ENCODE assay signal across 1 cellular context in the genomic region with DNA sequence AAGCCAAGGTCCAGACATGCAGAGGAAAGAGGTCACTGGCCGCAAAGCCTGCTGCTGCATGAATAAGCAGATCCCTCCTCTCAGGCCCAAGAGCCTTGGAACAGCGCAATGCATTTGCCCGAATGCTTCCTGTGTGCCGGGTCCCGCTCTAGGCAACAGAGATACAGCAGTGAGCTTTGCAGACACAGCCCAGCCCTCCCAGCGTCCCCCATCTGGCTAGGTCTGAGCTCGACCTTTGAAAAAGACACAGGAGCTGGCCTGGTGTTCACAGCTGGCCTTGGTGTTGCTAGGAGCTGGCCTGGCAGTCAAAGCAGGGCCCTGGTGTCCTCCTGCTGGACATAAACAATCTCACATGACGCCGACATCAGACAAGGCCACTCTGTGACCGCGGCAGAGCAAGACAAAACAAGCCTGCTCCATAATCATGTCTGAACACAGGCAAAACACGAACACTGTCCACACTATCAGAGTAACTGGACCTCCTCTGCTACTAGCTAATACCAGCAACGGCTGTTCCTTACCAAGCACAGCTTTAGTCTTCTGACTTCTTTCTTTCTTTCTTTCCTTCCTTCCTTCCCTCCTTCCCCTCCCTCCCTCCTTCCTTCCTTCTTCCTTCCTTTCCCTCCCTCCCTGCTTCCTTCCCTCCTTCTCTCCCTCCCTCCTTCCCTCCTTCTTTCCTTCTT.
A peak's percentile ranks its signal among the peaks of the same experiment; 100 is the strongest.
TF ChIP-seq lines count a peak whose summit lies in the region.

No MANE protein-coding gene starts in this region.

TF ChIP-seq in K562, 482 proteins besides CTCF, POLR2A, EP300 and RAD21 (continued from another document and continues in another):
- TF ChIP-seq, protein P1, sequence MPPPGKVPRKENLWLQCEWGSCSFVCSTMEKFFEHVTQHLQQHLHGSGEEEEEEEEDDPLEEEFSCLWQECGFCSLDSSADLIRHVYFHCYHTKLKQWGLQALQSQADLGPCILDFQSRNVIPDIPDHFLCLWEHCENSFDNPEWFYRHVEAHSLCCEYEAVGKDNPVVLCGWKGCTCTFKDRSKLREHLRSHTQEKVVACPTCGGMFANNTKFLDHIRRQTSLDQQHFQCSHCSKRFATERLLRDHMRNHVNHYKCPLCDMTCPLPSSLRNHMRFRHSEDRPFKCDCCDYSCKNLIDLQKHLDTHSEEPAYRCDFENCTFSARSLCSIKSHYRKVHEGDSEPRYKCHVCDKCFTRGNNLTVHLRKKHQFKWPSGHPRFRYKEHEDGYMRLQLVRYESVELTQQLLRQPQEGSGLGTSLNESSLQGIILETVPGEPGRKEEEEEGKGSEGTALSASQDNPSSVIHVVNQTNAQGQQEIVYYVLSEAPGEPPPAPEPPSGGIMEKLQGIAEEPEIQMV (tag; conservative IDR thresholded peaks at IDR 0.05; ENCODE audit: low read depth) = peak; percentile 73; the same call in 1 of the 2 replicates
- TF ChIP-seq NFRKB (IDR thresholded peaks at IDR 0.05; ENCODE audit: low read depth) (peak; percentile 66; the same call in 1 of the 2 replicates), JUND (IDR thresholded peaks at IDR 0.05; ENCODE audit: borderline replicate concordance, low read depth, low read length) (no peak), JUND (tag; IDR thresholded peaks at IDR 0.05; ENCODE audit: borderline replicate concordance, low read depth, low read length) (peak; percentile 10; the same call in 2 of the 3 replicates), OTX1 (CRISPR knock-in tag; IDR thresholded peaks at IDR 0.05) (peak; percentile 90), ZNF79 (CRISPR knock-in tag; IDR thresholded peaks at IDR 0.05; ENCODE audit: low read depth) (no peak), RBFOX2 (IDR thresholded peaks at IDR 0.05; ENCODE audit: low read depth, low read length) (peak; percentile 56), ELF4 (CRISPR knock-in tag; IDR thresholded peaks at IDR 0.05) (peak; percentile 94), ZNF12 (CRISPR knock-in tag; IDR thresholded peaks at IDR 0.05) (0 out of 2 replicates have a peak, but pooled peaks have one; percentile 33), TRIM24 (IDR thresholded peaks at IDR 0.05) (peak in 1 of 2 experiments; percentile 42; a peak in 1 of 4 replicates), GATA2 (CRISPR knock-in tag; IDR thresholded peaks at IDR 0.05) (no peak), DNMT1 (IDR thresholded peaks at IDR 0.05) (peak; percentile 29; the same call in 1 of the 2 replicates), SMARCA4 (IDR thresholded peaks at IDR 0.05) (peak; percentile 50; the same call in 1 of the 2 replicates), DPF2 (IDR thresholded peaks at IDR 0.05) (peak; percentile 46; the same call in 1 of the 2 replicates), NR2C2 (CRISPR knock-in tag; IDR thresholded peaks at IDR 0.05) (no peak), NR2C2 (tag; IDR thresholded peaks at IDR 0.05) (peak; percentile 77), GABPB2 (CRISPR knock-in tag; conservative IDR thresholded peaks at IDR 0.05) (no peak), HLTF (IDR thresholded peaks at IDR 0.05) (peak; percentile 89; the same call in 1 of the 2 replicates), LARP7 (IDR thresholded peaks at IDR 0.05) (peak; percentile 98), EZH2 (IDR thresholded peaks at IDR 0.05; ENCODE audit: borderline replicate concordance, low read depth, low read length) (no peak), ETV6 (IDR thresholded peaks at IDR 0.05; ENCODE audit: borderline replicate concordance in 1 of 2, low read depth in 2 of 2, low read length in 1 of 2) (0 out of 4 replicates have a peak, but pooled peaks of 1 of the 2 experiments have one; percentile 39), ETV6 (CRISPR knock-in tag; IDR thresholded peaks at IDR 0.05; ENCODE audit: borderline replicate concordance) (no peak), ZNF445 (CRISPR knock-in tag; IDR thresholded peaks at IDR 0.05; ENCODE audit: low read depth) (no peak), TARDBP (IDR thresholded peaks at IDR 0.05) (0 out of 2 replicates have a peak, but pooled peaks have one; percentile 20), ZNF263 (CRISPR knock-in tag; IDR thresholded peaks at IDR 0.05; ENCODE audit: borderline replicate concordance) (no peak), ARHGAP35 (IDR thresholded peaks at IDR 0.05; ENCODE audit: partially characterized antibody) (peak; percentile 79), MEF2D (tag; conservative IDR thresholded peaks at IDR 0.05; ENCODE audit: low read depth) (0 out of 2 replicates have a peak, but pooled peaks have one; percentile 38), CXXC5 (CRISPR knock-in tag; IDR thresholded peaks at IDR 0.05) (peak; percentile 46; the same call in 1 of the 2 replicates), PHF8 (IDR thresholded peaks at IDR 0.05; ENCODE audit: borderline replicate concordance, low read length) (peak; percentile 58; the same call in 1 of the 2 replicates), TBP (optimal IDR thresholded peaks at IDR 0.05; ENCODE audit: low read depth, low read length) (peak; percentile 35), ZNF316 (IDR thresholded peaks at IDR 0.05) (0 out of 2 replicates have a peak, but pooled peaks have one; percentile 22), SMARCE1 (IDR thresholded peaks at IDR 0.05) (peak; percentile 52), MTA2 (IDR thresholded peaks at IDR 0.05; ENCODE audit: low read depth) (peak; percentile 32; the same call in 1 of the 2 replicates), CHD2 (IDR thresholded peaks at IDR 0.05; ENCODE audit: low read depth, low read length) (no peak)
- TF ChIP-seq, protein P2, sequence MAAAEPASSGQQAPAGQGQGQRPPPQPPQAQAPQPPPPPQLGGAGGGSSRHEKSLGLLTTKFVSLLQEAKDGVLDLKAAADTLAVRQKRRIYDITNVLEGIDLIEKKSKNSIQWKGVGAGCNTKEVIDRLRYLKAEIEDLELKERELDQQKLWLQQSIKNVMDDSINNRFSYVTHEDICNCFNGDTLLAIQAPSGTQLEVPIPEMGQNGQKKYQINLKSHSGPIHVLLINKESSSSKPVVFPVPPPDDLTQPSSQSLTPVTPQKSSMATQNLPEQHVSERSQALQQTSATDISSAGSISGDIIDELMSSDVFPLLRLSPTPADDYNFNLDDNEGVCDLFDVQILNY (CRISPR knock-in tag; IDR thresholded peaks at IDR 0.05) = no peak
- TF ChIP-seq, protein P3, sequence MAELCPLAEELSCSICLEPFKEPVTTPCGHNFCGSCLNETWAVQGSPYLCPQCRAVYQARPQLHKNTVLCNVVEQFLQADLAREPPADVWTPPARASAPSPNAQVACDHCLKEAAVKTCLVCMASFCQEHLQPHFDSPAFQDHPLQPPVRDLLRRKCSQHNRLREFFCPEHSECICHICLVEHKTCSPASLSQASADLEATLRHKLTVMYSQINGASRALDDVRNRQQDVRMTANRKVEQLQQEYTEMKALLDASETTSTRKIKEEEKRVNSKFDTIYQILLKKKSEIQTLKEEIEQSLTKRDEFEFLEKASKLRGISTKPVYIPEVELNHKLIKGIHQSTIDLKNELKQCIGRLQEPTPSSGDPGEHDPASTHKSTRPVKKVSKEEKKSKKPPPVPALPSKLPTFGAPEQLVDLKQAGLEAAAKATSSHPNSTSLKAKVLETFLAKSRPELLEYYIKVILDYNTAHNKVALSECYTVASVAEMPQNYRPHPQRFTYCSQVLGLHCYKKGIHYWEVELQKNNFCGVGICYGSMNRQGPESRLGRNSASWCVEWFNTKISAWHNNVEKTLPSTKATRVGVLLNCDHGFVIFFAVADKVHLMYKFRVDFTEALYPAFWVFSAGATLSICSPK (IDR thresholded peaks at IDR 0.05; ENCODE audit: borderline replicate concordance) = peak; percentile 84; the same call in 1 of the 2 replicates
- TF ChIP-seq, protein P4, sequence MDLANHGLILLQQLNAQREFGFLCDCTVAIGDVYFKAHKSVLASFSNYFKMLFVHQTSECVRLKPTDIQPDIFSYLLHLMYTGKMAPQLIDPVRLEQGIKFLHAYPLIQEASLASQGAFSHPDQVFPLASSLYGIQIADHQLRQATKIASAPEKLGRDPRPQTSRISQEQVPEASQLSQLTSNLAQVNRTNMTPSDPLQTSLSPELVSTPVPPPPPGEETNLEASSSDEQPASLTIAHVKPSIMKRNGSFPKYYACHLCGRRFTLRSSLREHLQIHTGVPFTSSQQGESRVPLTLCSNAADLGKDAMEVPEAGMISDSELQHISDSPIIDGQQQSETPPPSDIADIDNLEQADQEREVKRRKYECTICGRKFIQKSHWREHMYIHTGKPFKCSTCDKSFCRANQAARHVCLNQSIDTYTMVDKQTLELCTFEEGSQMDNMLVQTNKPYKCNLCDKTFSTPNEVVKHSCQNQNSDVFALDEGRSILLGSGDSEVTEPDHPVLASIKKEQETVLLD (IDR thresholded peaks at IDR 0.05) = peak; percentile 68; the same call in 1 of the 2 replicates
- TF ChIP-seq, protein P5, sequence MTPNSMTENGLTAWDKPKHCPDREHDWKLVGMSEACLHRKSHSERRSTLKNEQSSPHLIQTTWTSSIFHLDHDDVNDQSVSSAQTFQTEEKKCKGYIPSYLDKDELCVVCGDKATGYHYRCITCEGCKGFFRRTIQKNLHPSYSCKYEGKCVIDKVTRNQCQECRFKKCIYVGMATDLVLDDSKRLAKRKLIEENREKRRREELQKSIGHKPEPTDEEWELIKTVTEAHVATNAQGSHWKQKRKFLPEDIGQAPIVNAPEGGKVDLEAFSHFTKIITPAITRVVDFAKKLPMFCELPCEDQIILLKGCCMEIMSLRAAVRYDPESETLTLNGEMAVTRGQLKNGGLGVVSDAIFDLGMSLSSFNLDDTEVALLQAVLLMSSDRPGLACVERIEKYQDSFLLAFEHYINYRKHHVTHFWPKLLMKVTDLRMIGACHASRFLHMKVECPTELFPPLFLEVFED (CRISPR knock-in tag; conservative IDR thresholded peaks at IDR 0.05) = peak; percentile 95
- TF ChIP-seq, protein P6, sequence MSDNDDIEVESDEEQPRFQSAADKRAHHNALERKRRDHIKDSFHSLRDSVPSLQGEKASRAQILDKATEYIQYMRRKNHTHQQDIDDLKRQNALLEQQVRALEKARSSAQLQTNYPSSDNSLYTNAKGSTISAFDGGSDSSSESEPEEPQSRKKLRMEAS (CRISPR knock-in tag; IDR thresholded peaks at IDR 0.05) = 0 out of 2 replicates have a peak, but pooled peaks have one; percentile 20
- TF ChIP-seq, protein P7, sequence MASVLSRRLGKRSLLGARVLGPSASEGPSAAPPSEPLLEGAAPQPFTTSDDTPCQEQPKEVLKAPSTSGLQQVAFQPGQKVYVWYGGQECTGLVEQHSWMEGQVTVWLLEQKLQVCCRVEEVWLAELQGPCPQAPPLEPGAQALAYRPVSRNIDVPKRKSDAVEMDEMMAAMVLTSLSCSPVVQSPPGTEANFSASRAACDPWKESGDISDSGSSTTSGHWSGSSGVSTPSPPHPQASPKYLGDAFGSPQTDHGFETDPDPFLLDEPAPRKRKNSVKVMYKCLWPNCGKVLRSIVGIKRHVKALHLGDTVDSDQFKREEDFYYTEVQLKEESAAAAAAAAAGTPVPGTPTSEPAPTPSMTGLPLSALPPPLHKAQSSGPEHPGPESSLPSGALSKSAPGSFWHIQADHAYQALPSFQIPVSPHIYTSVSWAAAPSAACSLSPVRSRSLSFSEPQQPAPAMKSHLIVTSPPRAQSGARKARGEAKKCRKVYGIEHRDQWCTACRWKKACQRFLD (CRISPR knock-in tag; IDR thresholded peaks at IDR 0.05) = peak; percentile 55; the same call in 1 of the 2 replicates
- TF ChIP-seq, protein P8, sequence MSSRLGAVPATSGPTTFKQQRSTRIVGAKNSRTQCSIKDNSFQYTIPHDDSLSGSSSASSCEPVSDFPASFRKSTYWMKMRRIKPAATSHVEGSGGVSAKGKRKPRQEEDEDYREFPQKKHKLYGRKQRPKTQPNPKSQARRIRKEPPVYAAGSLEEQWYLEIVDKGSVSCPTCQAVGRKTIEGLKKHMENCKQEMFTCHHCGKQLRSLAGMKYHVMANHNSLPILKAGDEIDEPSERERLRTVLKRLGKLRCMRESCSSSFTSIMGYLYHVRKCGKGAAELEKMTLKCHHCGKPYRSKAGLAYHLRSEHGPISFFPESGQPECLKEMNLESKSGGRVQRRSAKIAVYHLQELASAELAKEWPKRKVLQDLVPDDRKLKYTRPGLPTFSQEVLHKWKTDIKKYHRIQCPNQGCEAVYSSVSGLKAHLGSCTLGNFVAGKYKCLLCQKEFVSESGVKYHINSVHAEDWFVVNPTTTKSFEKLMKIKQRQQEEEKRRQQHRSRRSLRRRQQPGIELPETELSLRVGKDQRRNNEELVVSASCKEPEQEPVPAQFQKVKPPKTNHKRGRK (tag; IDR thresholded peaks at IDR 0.05) = peak; percentile 98
- TF ChIP-seq, protein P9, sequence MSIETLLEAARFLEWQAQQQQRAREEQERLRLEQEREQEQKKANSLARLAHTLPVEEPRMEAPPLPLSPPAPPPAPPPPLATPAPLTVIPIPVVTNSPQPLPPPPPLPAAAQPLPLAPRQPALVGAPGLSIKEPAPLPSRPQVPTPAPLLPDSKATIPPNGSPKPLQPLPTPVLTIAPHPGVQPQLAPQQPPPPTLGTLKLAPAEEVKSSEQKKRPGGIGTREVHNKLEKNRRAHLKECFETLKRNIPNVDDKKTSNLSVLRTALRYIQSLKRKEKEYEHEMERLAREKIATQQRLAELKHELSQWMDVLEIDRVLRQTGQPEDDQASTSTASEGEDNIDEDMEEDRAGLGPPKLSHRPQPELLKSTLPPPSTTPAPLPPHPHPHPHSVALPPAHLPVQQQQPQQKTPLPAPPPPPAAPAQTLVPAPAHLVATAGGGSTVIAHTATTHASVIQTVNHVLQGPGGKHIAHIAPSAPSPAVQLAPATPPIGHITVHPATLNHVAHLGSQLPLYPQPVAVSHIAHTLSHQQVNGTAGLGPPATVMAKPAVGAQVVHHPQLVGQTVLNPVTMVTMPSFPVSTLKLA (conservative IDR thresholded peaks at IDR 0.05) = peak in 1 of 2 experiments; percentile 62; a peak in 2 of 4 replicates
- TF ChIP-seq, protein P10, sequence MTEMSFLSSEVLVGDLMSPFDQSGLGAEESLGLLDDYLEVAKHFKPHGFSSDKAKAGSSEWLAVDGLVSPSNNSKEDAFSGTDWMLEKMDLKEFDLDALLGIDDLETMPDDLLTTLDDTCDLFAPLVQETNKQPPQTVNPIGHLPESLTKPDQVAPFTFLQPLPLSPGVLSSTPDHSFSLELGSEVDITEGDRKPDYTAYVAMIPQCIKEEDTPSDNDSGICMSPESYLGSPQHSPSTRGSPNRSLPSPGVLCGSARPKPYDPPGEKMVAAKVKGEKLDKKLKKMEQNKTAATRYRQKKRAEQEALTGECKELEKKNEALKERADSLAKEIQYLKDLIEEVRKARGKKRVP (CRISPR knock-in tag; IDR thresholded peaks at IDR 0.05) = peak; percentile 33; the same call in 1 of the 2 replicates
